ENCODE assay signal across 21 cellular contexts in the genomic region with DNA sequence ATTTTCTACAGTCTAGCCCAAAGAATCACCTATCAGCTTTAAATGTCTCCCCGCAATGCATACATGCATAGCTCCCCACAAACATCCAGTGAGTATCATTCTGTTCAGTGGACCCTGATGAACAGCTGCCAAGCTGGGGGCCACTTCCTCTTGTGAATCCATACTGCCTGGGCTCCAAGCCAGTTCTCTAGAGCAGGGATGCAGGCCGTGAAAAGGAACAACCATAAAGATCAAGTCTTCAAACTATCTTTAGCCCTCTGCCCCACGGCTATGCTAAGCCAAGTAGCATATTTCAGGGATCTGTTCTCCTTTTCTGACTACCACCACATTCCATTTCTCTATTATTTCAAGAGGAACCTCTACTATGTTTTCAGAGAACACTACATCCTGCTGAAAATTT.
DNase-seq lines count a peak whose midpoint lies in the region; ATAC-seq and TF ChIP-seq lines count a peak whose summit lies in the region.
"Had no signal": no experiment of that assay in that cellular context is flagged by ENCODE, and none has a peak within 500 bp of the region (broad histone marks: within the 10 kb centered on the region; RNA-seq: fewer than 3 reads in every experiment).

No MANE protein-coding gene starts in this region.

- intact Hi-C loops in sigmoid colon (cut with DNase I) (no loop called here), spleen (cut with DNase I; ENCODE audit: low total_unique reads) (no loop called here)

- H3K27me3 ChIP-seq in sigmoid colon (no peaks in the 10 kb centered on the region), spleen (replicated peaks in 1 of 7) (no peaks in the 10 kb centered on the region)
- H3K27me3 ChIP-seq: ovary, upper lobe of left lung had no signal

- whole genome bisulfite sequencing in sigmoid colon, 2 donors: 39 to 46% methylated on average over 3 of the region's 3 CpGs
- WGBS in spleen, 5 donors: 15 to 30% (median 27%) methylated on average over 3 of the region's 3 CpGs

- H3K27ac ChIP-seq in sigmoid colon: no peak overlapping the region
- no peak overlapping the region for H3K27ac ChIP-seq in spleen
- H3K27ac ChIP-seq: KMS-11, ovary, upper lobe of left lung had no signal

- no peak for TF ChIP-seq POLR2A in sigmoid colon (IDR thresholded peaks at IDR 0.05)
- TF ChIP-seq POLR2A in spleen (IDR thresholded peaks at IDR 0.05): no peak

- TF ChIP-seq CTCF in sigmoid colon (IDR thresholded peaks at IDR 0.05) (no peak), spleen (IDR thresholded peaks at IDR 0.05 in 8 of 11, conservative IDR thresholded peaks at IDR 0.05 in 3 of 11) (no peak)

- H3K4me3 ChIP-seq in sigmoid colon (no peak overlapping the region), spleen (no peak overlapping the region)
- H3K4me3 ChIP-seq: ovary, upper lobe of left lung had no signal

- ATAC-seq in HG03342 (IDR thresholded peaks at IDR 0.05; ENCODE audit: unreplicated experiment): no peak
- ATAC-seq: activated CD4-positive, CD25-positive, alpha-beta regulatory T cell treated with anti-CD3 and anti-CD28 coated beads, Interleukin-2, amount 50 U/mL, for 24 hours; activated CD8-positive, alpha-beta T cell treated with anti-CD3 and anti-CD28 coated beads, Interleukin-2, amount 10 ng/mL, durations not matched to agents 7 days and 5 days; activated naive CD4-positive, alpha-beta T cell treated with anti-CD3 and anti-CD28 coated beads, Interleukin-2, amount 50 U/mL, for 72 hours; activated T-cell treated with anti-CD3 and anti-CD28 coated beads, Interleukin-2, amount 50 U/mL, for 72 hours; PC-3; stimulated activated naive CD8-positive, alpha-beta T cell treated with anti-CD3 and anti-CD28 coated beads, Interleukin-15, amount 100 ng/mL, for 72 hours had no signal

- H3K4me1 ChIP-seq in sigmoid colon (no peaks in the 10 kb centered on the region), spleen (no peaks in the 10 kb centered on the region)
- H3K4me1 ChIP-seq: upper lobe of left lung had no signal

- H3K9me3 ChIP-seq in sigmoid colon (no peaks in the 10 kb centered on the region), spleen (peaks cover 0 to 14% (median 0%) of the 10 kb centered on the region in 8 donors)
- H3K9me3 ChIP-seq: ovary, upper lobe of left lung had no signal

- peak; percentile 31 for DNase-seq in DMS153 (lab: John Stamatoyannopoulos, UW)
- DNase-seq in Kasumi-1 (lab: John Stamatoyannopoulos, UW): peak; percentile 34 to 46
- peak; percentile 83 for DNase-seq in NCI-H69 (lab: John Stamatoyannopoulos, UW)
- DNase-seq in glomerular visceral epithelial cell (ENCODE audit: extremely low spot score): peak; percentile 6
- DNase-seq in sigmoid colon: no peak
- DNase-seq in spleen: no peak
- DNase-seq: activated CD8-positive, alpha-beta T cell treated with anti-CD3 and anti-CD28 coated beads, Interleukin-2, amount 10 ng/mL, durations not matched to agents 7 days and 5 days; activated T-cell treated with anti-CD3 and anti-CD28 coated beads, Interleukin-2, amount 50 U/mL, for 72 hours; hippocampal formation; kidney; mammary epithelial cell; NCI-H1436 treated with DMSO at 0.1 percent for 48 hours; NCI-H774; ovary; PC-3; stimulated activated naive CD8-positive, alpha-beta T cell treated with anti-CD3 and anti-CD28 coated beads, Interleukin-15, amount 100 ng/mL, for 72 hours; upper lobe of left lung had no signal

- no peaks in the 10 kb centered on the region for H3K36me3 ChIP-seq in sigmoid colon
- H3K36me3 ChIP-seq in spleen: no peaks in the 10 kb centered on the region
- H3K36me3 ChIP-seq: ovary, upper lobe of left lung had no signal

- TF ChIP-seq EP300 in sigmoid colon (IDR thresholded peaks at IDR 0.05): no peak

Comparison
In these comparisons a context has a peak if more than half of its experiments do, and no peak if none do; other contexts are left out.
1. DNase-seq: peak in DMS153 (single experiment), Kasumi-1 (2 of 2), NCI-H69 (single experiment) and glomerular visceral epithelial cell (single experiment); none in sigmoid colon (single experiment) and spleen (single experiment).